Comparison of ENCODE assay signal across 40 cellular contexts in genomic region chr4:105600951-105601350, GRCh38. TPM values are rescaled to one million over a fixed set of nuclear protein-coding genes. Genes with fewer than 3 reads are reported as not detected.
"Had no signal": no experiment of that assay in that cellular context is flagged by ENCODE, and none has a peak within 500 bp of the region (broad histone marks: within the 10 kb centered on the region; RNA-seq: fewer than 3 reads in every experiment).

No MANE protein-coding gene starts in this region.

- H3K27ac ChIP-seq: adrenal gland, body of pancreas, brain microvascular endothelial cell, breast epithelium, VCaP had no signal

- H3K4me3 Mint-ChIP-seq: activated B cell treated with CpG ODN at 0.5 μM for 24 hours; activated CD4-positive, alpha-beta memory T cell treated with anti-CD3 and anti-CD28 coated beads for 36 hours; activated CD4-positive, alpha-beta T cell treated with anti-CD3 and anti-CD28 coated beads, Interleukin-2, amount 10 ng/mL, durations not matched to agents 24 days and 14 days; activated CD8-positive, alpha-beta T cell treated with anti-CD3 and anti-CD28 coated beads for 36 hours; activated naive CD4-positive, alpha-beta T cell treated with anti-CD3 and anti-CD28 coated beads for 36 hours; activated naive CD8-positive, alpha-beta T cell treated with anti-CD3 and anti-CD28 coated beads for 36 hours; activated T-cell treated with anti-CD3 and anti-CD28 coated beads, Interleukin-2, amount 50 U/mL, for 4 hours; activated T-cell treated with anti-CD3 and anti-CD28 coated beads, Interleukin-2, amount 50 U/mL, for 72 hours; activated T-helper 1 cell treated with anti-CD3 and anti-CD28 coated beads, Interleukin-12 subunit alpha, Interleukin-12 subunit beta, Interleukin-2, Interleukin-4 antibody, amounts not matched to agents 30 ng/mL and 10 ng/mL and 1 ng/mL, durations not matched to agents 14 hours and 24 hours and 36 hours; activated T-helper 17 cell treated with anti-CD3 and anti-CD28 coated beads, Interleukin-2, amount 50 U/mL, for 72 hours; central memory CD8-positive, alpha-beta T cell; T-helper 1 cell treated with Interleukin-12 subunit alpha and Interleukin-12 subunit beta and Interleukin-4 antibody, amounts not matched to agents 30 μg/mL and 1 μg/mL, for 36 hours; T-helper 2 cell treated with Interferon-gamma antibody and Interleukin-4, amounts not matched to agents 5 μg/mL and 100 μg/mL, for 36 hours had no signal

- FAIRE-seq: astrocyte, TTC549 had no signal

- ATAC-seq: activated CD8-positive, alpha-beta T cell treated with anti-CD3 and anti-CD28 coated beads for 36 hours; activated naive CD4-positive, alpha-beta T cell treated with anti-CD3 and anti-CD28 coated beads, Interleukin-2, amount 50 U/mL, for 72 hours; activated T-cell treated with anti-CD3 and anti-CD28 coated beads, Interleukin-2, amount 50 U/mL, for 4 hours; activated T-cell treated with anti-CD3 and anti-CD28 coated beads, Interleukin-2, amount 50 U/mL, for 72 hours; activated T-helper 17 cell treated with anti-CD3 and anti-CD28 coated beads, Interleukin-2, amount 50 U/mL, for 72 hours; body of pancreas had no signal

- H3K27me3 ChIP-seq: adrenal gland, body of pancreas, breast epithelium had no signal

- H3K4me1 ChIP-seq: adrenal gland, breast epithelium had no signal

- H3K36me3 ChIP-seq: adrenal gland, brain microvascular endothelial cell, breast epithelium had no signal

- H3K4me3 ChIP-seq: adrenal gland, body of pancreas, breast epithelium had no signal

- H3K9me3 Mint-ChIP-seq: activated B cell treated with CpG ODN at 0.5 μM for 24 hours; activated CD4-positive, alpha-beta memory T cell treated with anti-CD3 and anti-CD28 coated beads for 36 hours; activated CD4-positive, alpha-beta T cell treated with anti-CD3 and anti-CD28 coated beads, Interleukin-2, amount 10 ng/mL, durations not matched to agents 24 days and 14 days; activated CD8-positive, alpha-beta T cell treated with anti-CD3 and anti-CD28 coated beads for 36 hours; activated naive CD4-positive, alpha-beta T cell treated with anti-CD3 and anti-CD28 coated beads for 36 hours; activated naive CD4-positive, alpha-beta T cell treated with anti-CD3 and anti-CD28 coated beads, Interleukin-2, amount 50 U/mL, for 72 hours; activated naive CD8-positive, alpha-beta T cell treated with anti-CD3 and anti-CD28 coated beads for 36 hours; activated T-cell treated with anti-CD3 and anti-CD28 coated beads, Interleukin-2, amount 50 U/mL, for 4 hours; activated T-cell treated with anti-CD3 and anti-CD28 coated beads, Interleukin-2, amount 50 U/mL, for 72 hours; activated T-helper 1 cell treated with anti-CD3 and anti-CD28 coated beads, Interleukin-12 subunit alpha, Interleukin-12 subunit beta, Interleukin-2, Interleukin-4 antibody, amounts not matched to agents 30 ng/mL and 10 ng/mL and 1 ng/mL, durations not matched to agents 14 hours and 24 hours and 36 hours; activated T-helper 17 cell treated with anti-CD3 and anti-CD28 coated beads, Interleukin-2, amount 50 U/mL, for 72 hours; central memory CD8-positive, alpha-beta T cell; T-helper 1 cell treated with Interleukin-12 subunit alpha and Interleukin-12 subunit beta and Interleukin-4 antibody, amounts not matched to agents 30 μg/mL and 1 μg/mL, for 36 hours; T-helper 2 cell treated with Interferon-gamma antibody and Interleukin-4, amounts not matched to agents 5 μg/mL and 100 μg/mL, for 36 hours had no signal

- DNase-seq: activated B cell treated with CpG ODN at 0.5 μM for 24 hours; activated CD4-positive, alpha-beta memory T cell treated with anti-CD3 and anti-CD28 coated beads for 36 hours; activated CD4-positive, alpha-beta T cell treated with anti-CD3 and anti-CD28 coated beads for 4 hours; activated CD4-positive, alpha-beta T cell treated with anti-CD3 and anti-CD28 coated beads, Interleukin-2, amount 10 ng/mL, durations not matched to agents 24 days and 14 days; activated CD4-positive, alpha-beta T cell treated with anti-CD3 and anti-CD28 coated beads, Interleukin-2, amount 50 U/mL, for 1 hour; activated CD4-positive, alpha-beta T cell treated with anti-CD3 and anti-CD28 coated beads, Interleukin-2, amount 50 U/mL, for 4 hours; activated CD4-positive, CD25-positive, alpha-beta regulatory T cell treated with anti-CD3 and anti-CD28 coated beads, Interleukin-2, amount 50 U/mL, for 72 hours; activated CD8-positive, alpha-beta memory T cell treated with anti-CD3 and anti-CD28 coated beads, Interleukin-2, amount 50 U/mL, for 4 hours; activated CD8-positive, alpha-beta T cell treated with anti-CD3 and anti-CD28 coated beads for 36 hours; activated effector memory CD4-positive, alpha-beta T cell treated with anti-CD3 and anti-CD28 coated beads, Interleukin-2, amount 50 U/mL, for 16 hours; activated gamma-delta T cell treated with Interleukin-2 at 50 U/mL for 16 hours; activated naive CD4-positive, alpha-beta T cell; activated naive CD4-positive, alpha-beta T cell treated with anti-CD3 and anti-CD28 coated beads for 36 hours; activated naive CD4-positive, alpha-beta T cell treated with anti-CD3 and anti-CD28 coated beads, Interleukin-2, amount 50 U/mL, for 16 hours; activated naive CD8-positive, alpha-beta T cell treated with anti-CD3 and anti-CD28 coated beads for 36 hours; activated T-cell treated with anti-CD3 and anti-CD28 coated beads for 4 hours; activated T-cell treated with anti-CD3 and anti-CD28 coated beads, Interleukin-2, amount 50 U/mL, for 1 hour; activated T-cell treated with anti-CD3 and anti-CD28 coated beads, Interleukin-2, amount 50 U/mL, for 4 hours; activated T-cell treated with anti-CD3 and anti-CD28 coated beads, Interleukin-2, amount 50 U/mL, for 72 hours; adrenal gland; amniotic stem cell; aorta; body of pancreas; brain microvascular endothelial cell; caudate nucleus; cerebellar nuclear complex; T-helper 1 cell; T-helper 2 cell; T-helper 9 cell had no signal

- H3K27ac Mint-ChIP-seq: activated B cell treated with CpG ODN at 0.5 μM for 24 hours; activated CD4-positive, alpha-beta memory T cell treated with anti-CD3 and anti-CD28 coated beads for 36 hours; activated CD4-positive, alpha-beta T cell treated with anti-CD3 and anti-CD28 coated beads, Interleukin-2, amount 10 ng/mL, durations not matched to agents 24 days and 14 days; activated CD8-positive, alpha-beta T cell treated with anti-CD3 and anti-CD28 coated beads for 36 hours; activated naive CD4-positive, alpha-beta T cell treated with anti-CD3 and anti-CD28 coated beads for 36 hours; activated naive CD4-positive, alpha-beta T cell treated with anti-CD3 and anti-CD28 coated beads, Interleukin-2, amount 50 U/mL, for 72 hours; activated naive CD8-positive, alpha-beta T cell treated with anti-CD3 and anti-CD28 coated beads for 36 hours; activated T-cell treated with anti-CD3 and anti-CD28 coated beads, Interleukin-2, amount 50 U/mL, for 72 hours; activated T-helper 1 cell treated with anti-CD3 and anti-CD28 coated beads, Interleukin-12 subunit alpha, Interleukin-12 subunit beta, Interleukin-2, Interleukin-4 antibody, amounts not matched to agents 30 ng/mL and 10 ng/mL and 1 ng/mL, durations not matched to agents 14 hours and 24 hours and 36 hours; activated T-helper 17 cell treated with anti-CD3 and anti-CD28 coated beads, Interleukin-2, amount 50 U/mL, for 72 hours; T-helper 1 cell treated with Interleukin-12 subunit alpha and Interleukin-12 subunit beta and Interleukin-4 antibody, amounts not matched to agents 30 μg/mL and 1 μg/mL, for 36 hours; T-helper 2 cell treated with Interferon-gamma antibody and Interleukin-4, amounts not matched to agents 5 μg/mL and 100 μg/mL, for 36 hours had no signal

- H3K9me3 ChIP-seq: adrenal gland, body of pancreas, breast epithelium had no signal

- H3K36me3 Mint-ChIP-seq: activated CD4-positive, alpha-beta memory T cell treated with anti-CD3 and anti-CD28 coated beads for 36 hours; activated naive CD4-positive, alpha-beta T cell treated with anti-CD3 and anti-CD28 coated beads, Interleukin-2, amount 50 U/mL, for 72 hours; activated naive CD8-positive, alpha-beta T cell treated with anti-CD3 and anti-CD28 coated beads for 36 hours had no signal

- H3K4me1 Mint-ChIP-seq: activated B cell treated with CpG ODN at 0.5 μM for 24 hours; activated CD4-positive, alpha-beta T cell treated with anti-CD3 and anti-CD28 coated beads, Interleukin-2, amount 10 ng/mL, durations not matched to agents 24 days and 14 days; activated naive CD8-positive, alpha-beta T cell treated with anti-CD3 and anti-CD28 coated beads for 36 hours; activated T-helper 17 cell treated with anti-CD3 and anti-CD28 coated beads, Interleukin-2, amount 50 U/mL, for 72 hours; central memory CD8-positive, alpha-beta T cell had no signal

RNA-seq across cellular contexts. Expression of gene ARHGEF38, which starts 48.5 kb away (rescaled TPM):
- total RNA-seq: activated B cell treated with CpG ODN at 0.5 μM for 24 hours; activated CD4-positive, alpha-beta memory T cell treated with anti-CD3 and anti-CD28 coated beads for 36 hours; activated CD4-positive, alpha-beta T cell treated with anti-CD3 and anti-CD28 coated beads, Interleukin-2, amount 10 ng/mL, durations not matched to agents 24 days and 14 days; activated CD8-positive, alpha-beta memory T cell treated with anti-CD3 and anti-CD28 coated beads for 36 hours; activated CD8-positive, alpha-beta T cell treated with anti-CD3 and anti-CD28 coated beads for 36 hours; activated naive CD4-positive, alpha-beta T cell treated with anti-CD3 and anti-CD28 coated beads for 36 hours; activated naive CD4-positive, alpha-beta T cell treated with anti-CD3 and anti-CD28 coated beads, Interleukin-2, amount 50 U/mL, for 72 hours; activated naive CD8-positive, alpha-beta T cell treated with anti-CD3 and anti-CD28 coated beads for 36 hours; activated T-cell treated with anti-CD3 and anti-CD28 coated beads, Interleukin-2, amount 50 U/mL, for 4 hours; activated T-cell treated with anti-CD3 and anti-CD28 coated beads, Interleukin-2, amount 50 U/mL, for 72 hours; activated T-helper 1 cell treated with anti-CD3 and anti-CD28 coated beads, Interleukin-12 subunit alpha, Interleukin-12 subunit beta, Interleukin-2, Interleukin-4 antibody, amounts not matched to agents 30 ng/mL and 10 ng/mL and 1 ng/mL, durations not matched to agents 14 hours and 24 hours and 36 hours; activated T-helper 17 cell treated with anti-CD3 and anti-CD28 coated beads, Interleukin-2, amount 50 U/mL, for 72 hours; adrenal gland; aorta; astrocyte had no signal
- polyA plus RNA-seq: adrenal gland had no signal
